16 cellular contexts compared by ENCODE assay signal in genomic region chr5:95839658-95840057, GRCh38.
"Had no signal": no experiment of that assay in that cellular context is flagged by ENCODE, and none has a peak within 500 bp of the region (broad histone marks: within the 10 kb centered on the region; RNA-seq: fewer than 3 reads in every experiment).

No MANE protein-coding gene starts in this region.

- H3K9me3 ChIP-seq: left lung, pancreas, SK-N-SH, upper lobe of right lung had no signal

- H3K27me3 ChIP-seq: brain microvascular endothelial cell, left lung, pancreas, upper lobe of right lung had no signal

- H3K9ac ChIP-seq: SK-N-SH had no signal

- H3K4me3 ChIP-seq: left lung, pancreas, upper lobe of right lung had no signal

- H3K36me3 Mint-ChIP-seq: activated naive CD4-positive, alpha-beta T cell treated with anti-CD3 and anti-CD28 coated beads, Interleukin-2, amount 50 U/mL, for 24 hours; WTC11 had no signal

- H3K27ac Mint-ChIP-seq: activated CD4-positive, alpha-beta T cell treated with anti-CD3 and anti-CD28 coated beads, Interleukin-2, amount 10 ng/mL, durations not matched to agents 7 days and 5 days; activated naive CD4-positive, alpha-beta T cell treated with anti-CD3 and anti-CD28 coated beads, Interleukin-2, amount 50 U/mL, for 24 hours; WTC11 had no signal

- H3K27me3 Mint-ChIP-seq: activated CD4-positive, alpha-beta T cell treated with anti-CD3 and anti-CD28 coated beads, Interleukin-2, amount 10 ng/mL, durations not matched to agents 7 days and 5 days; activated naive CD4-positive, alpha-beta T cell treated with anti-CD3 and anti-CD28 coated beads, Interleukin-2, amount 50 U/mL, for 24 hours; T-helper 17 cell had no signal

- ATAC-seq: left lung, pancreas, T-helper 17 cell, upper lobe of right lung, WTC11 had no signal

- H3K36me3 ChIP-seq: brain microvascular endothelial cell, left lung, pancreas, upper lobe of right lung had no signal

- H3K27ac ChIP-seq: brain microvascular endothelial cell, pancreas, upper lobe of right lung had no signal

- H3K4me2 ChIP-seq: SK-N-SH had no signal

- H3K9me3 Mint-ChIP-seq: activated CD4-positive, alpha-beta T cell treated with anti-CD3 and anti-CD28 coated beads, Interleukin-2, amount 10 ng/mL, durations not matched to agents 7 days and 5 days; activated naive CD4-positive, alpha-beta T cell treated with anti-CD3 and anti-CD28 coated beads, Interleukin-2, amount 50 U/mL, for 24 hours; WTC11 had no signal

- DNase-seq: activated CD4-positive, alpha-beta T cell treated with anti-CD3 and anti-CD28 coated beads, Interleukin-2, amount 10 ng/mL, durations not matched to agents 7 days and 5 days; activated T-cell treated with anti-CD3 and anti-CD28 coated beads, Interleukin-2, amount 50 U/mL, for 1 hour; amygdala; brain microvascular endothelial cell; islet precursor cell; left lung; mesenchymal stem cell; SK-N-SH; small intestine; substantia nigra; T-helper 17 cell; upper lobe of right lung had no signal

- H3K4me3 Mint-ChIP-seq: activated CD4-positive, alpha-beta T cell treated with anti-CD3 and anti-CD28 coated beads, Interleukin-2, amount 10 ng/mL, durations not matched to agents 7 days and 5 days; activated naive CD4-positive, alpha-beta T cell treated with anti-CD3 and anti-CD28 coated beads, Interleukin-2, amount 50 U/mL, for 24 hours; neural crest cell; T-helper 17 cell; WTC11 had no signal
